1 cellular context compared by ENCODE assay signal in genomic region chr15:67033012-67033411, GRCh38.
TF ChIP-seq lines count a peak whose summit lies in the region.

No MANE protein-coding gene starts in this region.

TF ChIP-seq in GM23338, 12 proteins besides CTCF, POLR2A, EP300 and RAD21 (continued from another document):
- TF ChIP-seq ZNF462 (CRISPR knock-in tag; IDR thresholded peaks at IDR 0.05) (no peak), POLR2AphosphoS5 (IDR thresholded peaks at IDR 0.05; ENCODE audit: low read depth) (no peak), EZH2phosphoT487 (IDR thresholded peaks at IDR 0.05; ENCODE audit: unreplicated experiment) (no peak), STAT1 (IDR thresholded peaks at IDR 0.05; ENCODE audit: unreplicated experiment) (no peak), EZH2 (IDR thresholded peaks at IDR 0.05; ENCODE audit: low read depth, unreplicated experiment) (no peak), ZNF114 (CRISPR knock-in tag; IDR thresholded peaks at IDR 0.05) (no peak), CREB1 (CRISPR knock-in tag; IDR thresholded peaks at IDR 0.05; ENCODE audit: low read depth) (no peak), NANOG (IDR thresholded peaks at IDR 0.05; ENCODE audit: borderline replicate concordance) (no peak)
